8 cellular contexts compared by ENCODE assay signal in the genomic region with DNA sequence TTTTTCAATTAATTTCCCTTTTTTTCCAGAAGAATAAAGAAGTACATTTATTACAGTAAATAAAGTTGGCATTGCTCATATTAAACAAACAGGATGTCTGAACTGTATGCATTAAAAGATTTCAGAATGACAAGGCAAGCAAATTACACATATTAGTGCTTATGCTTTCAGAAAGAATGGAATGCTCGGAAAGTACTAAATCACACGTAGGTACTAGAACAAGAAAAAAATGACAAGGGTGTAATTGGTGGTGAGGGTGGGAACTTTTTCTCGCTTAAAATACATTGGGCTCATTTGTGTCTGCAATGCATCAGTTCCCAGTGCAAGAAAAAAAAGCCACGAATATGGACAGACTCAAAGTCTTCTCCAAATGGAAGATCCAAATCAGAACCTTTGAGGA. TPM values are rescaled to one million over a fixed set of nuclear protein-coding genes. Genes with fewer than 3 reads are reported as not detected.
DNase-seq lines count a peak whose midpoint lies in the region; ATAC-seq and TF ChIP-seq lines count a peak whose summit lies in the region.

No MANE protein-coding gene starts in this region.

- no peaks in the 10 kb centered on the region for H3K27me3 ChIP-seq in osteoblast (ENCODE audit: insufficient read depth, low read length)

- H3K4me1 Mint-ChIP-seq in activated T-helper 17 cell treated with anti-CD3 and anti-CD28 coated beads, Interleukin-2, amount 50 U/mL, for 72 hours, result peaks cover 44% of the 10 kb centered on the region

- H4K20me1 ChIP-seq in osteoblast (ENCODE audit: insufficient read depth, low read length), result no peaks in the 10 kb centered on the region

- peak overlapping the region; percentile 48 for H3K4me3 ChIP-seq in osteoblast (ENCODE audit: insufficient read depth, low read length)

- ATAC-seq in GM18870 (IDR thresholded peaks at IDR 0.05; ENCODE audit: unreplicated experiment) (peak; percentile 5), HG02943 (IDR thresholded peaks at IDR 0.05; ENCODE audit: low read depth, unreplicated experiment) (peak; percentile 11), GM21526 (IDR thresholded peaks at IDR 0.05; ENCODE audit: low FRiP score, unreplicated experiment) (no peak)
- ATAC-seq in activated T-helper 17 cell treated with anti-CD3 and anti-CD28 coated beads, Interleukin-2, amount 50 U/mL, for 72 hours (replicated peaks), result peak; percentile 34

- DNase-seq in osteoblast (ENCODE audit: insufficient read length, low spot score, missing footprints) (no peak), AG08396 (ENCODE audit: low spot score) (no peak), T-helper 9 cell (no peak), kidney glomerular epithelial cell (lab: John Stamatoyannopoulos, UW) (no peak)

- H3K79me2 ChIP-seq in osteoblast (ENCODE audit: insufficient read depth, low read length), result no peaks in the 10 kb centered on the region

- peak overlapping the region; percentile 85 for H3K4me2 ChIP-seq in osteoblast (ENCODE audit: insufficient read depth, low read length)

- H3K36me3 ChIP-seq in osteoblast (ENCODE audit: insufficient read depth, low read length), result no peaks in the 10 kb centered on the region

- H3K9me3 ChIP-seq in osteoblast (ENCODE audit: low read depth, low read length), result no peaks in the 10 kb centered on the region

- H2AFZ ChIP-seq in osteoblast (ENCODE audit: low read length), result peak overlapping the region; percentile 56

- no peak for TF ChIP-seq CTCF in osteoblast (IDR thresholded peaks at IDR 0.05; ENCODE audit: extremely low read depth, low read depth, low read length)

- H3K27ac Mint-ChIP-seq in activated T-helper 17 cell treated with anti-CD3 and anti-CD28 coated beads, Interleukin-2, amount 50 U/mL, for 72 hours, result peak overlapping the region; percentile 96

- no peaks in the 10 kb centered on the region for H3K9me3 Mint-ChIP-seq in activated T-helper 17 cell treated with anti-CD3 and anti-CD28 coated beads, Interleukin-2, amount 50 U/mL, for 72 hours

- H3K4me3 Mint-ChIP-seq in activated T-helper 17 cell treated with anti-CD3 and anti-CD28 coated beads, Interleukin-2, amount 50 U/mL, for 72 hours, result peak overlapping the region; percentile 84

- H3K27me3 Mint-ChIP-seq in activated T-helper 17 cell treated with anti-CD3 and anti-CD28 coated beads, Interleukin-2, amount 50 U/mL, for 72 hours, result no peaks in the 10 kb centered on the region

- peaks cover 21% of the 10 kb centered on the region for H3K36me3 Mint-ChIP-seq in activated T-helper 17 cell treated with anti-CD3 and anti-CD28 coated beads, Interleukin-2, amount 50 U/mL, for 72 hours (ENCODE audit: low read depth)

- peaks cover 33% of the 10 kb centered on the region for H3K4me1 ChIP-seq in osteoblast (ENCODE audit: insufficient read depth, low read length)

- peak overlapping the region; percentile 92 for H3K27ac ChIP-seq in osteoblast (ENCODE audit: low read depth, low read length)

RNA-seq across cellular contexts. Expression of gene HIF1A, which starts 33.3 kb away (rescaled TPM):
- total RNA-seq in activated T-helper 17 cell treated with anti-CD3 and anti-CD28 coated beads, Interleukin-2, amount 50 U/mL, for 72 hours, result 100 to 1,000 TPM; 123 to 176 TPM
- total RNA-seq in osteoblast, result 611 and 816 TPM in 2 replicates
